ENCODE assay signal across 14 cellular contexts in genomic region chr7:155755026-155755425, GRCh38. TPM values are rescaled to one million over a fixed set of nuclear protein-coding genes. Genes with fewer than 3 reads are reported as not detected.
"Had no signal": no experiment of that assay in that cellular context is flagged by ENCODE, and none has a peak within 500 bp of the region (broad histone marks: within the 10 kb centered on the region; RNA-seq: fewer than 3 reads in every experiment).

No MANE protein-coding gene starts in this region.

- H3K27me3 Mint-ChIP-seq: activated T-cell treated with anti-CD3 and anti-CD28 coated beads, Interleukin-2, amount 50 U/mL, for 24 hours had no signal

- H3K36me3 ChIP-seq: thyroid gland had no signal

- H3K4me3 Mint-ChIP-seq: activated T-cell treated with anti-CD3 and anti-CD28 coated beads, Interleukin-2, amount 50 U/mL, for 24 hours had no signal

- ATAC-seq: gastroesophageal sphincter had no signal

- H3K9me3 Mint-ChIP-seq: activated T-cell treated with anti-CD3 and anti-CD28 coated beads, Interleukin-2, amount 50 U/mL, for 24 hours had no signal

- H3K27me3 ChIP-seq: adrenal gland, gastroesophageal sphincter, hepatocyte, thyroid gland, vagina had no signal

- DNase-seq: activated CD4-positive, alpha-beta T cell treated with anti-CD3 and anti-CD28 coated beads, Interleukin-2, amount 50 U/mL, for 4 hours; activated T-cell treated with anti-CD3 and anti-CD28 coated beads, Interleukin-2, amount 50 U/mL, for 24 hours; adrenal gland; central memory CD4-positive, alpha-beta T cell; cortex of kidney; effector CD8-positive, alpha-beta T cell; kidney; thyroid gland had no signal

- H2AFZ ChIP-seq: hepatocyte, parathyroid adenoma had no signal

- H3K4me1 ChIP-seq: thyroid gland had no signal

- FAIRE-seq: kidney had no signal

- H3K4me2 ChIP-seq: hepatocyte had no signal

- H3K9me3 ChIP-seq: adrenal gland, gastroesophageal sphincter, thyroid gland, vagina had no signal

- H3K4me3 ChIP-seq: adrenal gland, gastroesophageal sphincter, hepatocyte, skin epidermis, thyroid gland, vagina had no signal

- H3K27ac ChIP-seq: adrenal gland, epithelial cell of prostate, gastroesophageal sphincter, hepatocyte, parathyroid adenoma, skin epidermis, thyroid gland, vagina had no signal

- H3K9ac ChIP-seq: parathyroid adenoma had no signal

RNA-seq across cellular contexts. Expression of gene SHH, which starts 57.2 kb away (rescaled TPM):
- total RNA-seq: thyroid gland had no signal
